8 cellular contexts compared by ENCODE assay signal in the genomic region with DNA sequence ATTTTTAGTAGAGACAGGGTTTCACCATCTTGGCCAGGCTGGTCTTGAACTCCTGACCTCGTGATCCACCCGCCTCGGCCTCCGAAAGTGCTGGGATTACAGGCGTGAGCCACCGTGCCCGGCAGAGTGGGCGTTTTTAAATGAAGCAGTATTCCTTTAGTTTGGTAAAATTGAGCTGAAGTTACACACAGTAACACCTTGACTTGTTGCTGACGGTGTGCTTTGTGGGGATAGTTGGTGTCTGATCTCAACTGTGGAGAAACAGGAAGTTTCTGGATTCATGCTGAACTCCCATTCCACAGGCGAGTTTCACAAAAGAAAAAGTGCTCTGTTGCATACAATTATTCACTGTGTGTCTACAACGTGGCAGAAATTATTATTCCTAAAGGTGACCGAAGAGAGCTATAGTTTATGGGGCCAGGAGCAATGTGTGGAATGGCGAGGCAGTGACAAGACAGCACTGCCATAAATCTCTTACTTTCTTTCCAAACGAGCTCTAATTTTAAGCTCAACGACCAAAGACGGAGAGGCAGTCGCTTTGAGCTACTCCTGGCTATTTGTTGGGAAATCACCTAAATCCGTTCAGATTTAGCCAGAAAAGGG. TPM values are rescaled to one million over a fixed set of nuclear protein-coding genes. Genes with fewer than 3 reads are reported as not detected.
DNase-seq lines count a peak whose midpoint lies in the region; TF ChIP-seq lines count a peak whose summit lies in the region.

No MANE protein-coding gene starts in this region.

- H3K4me2 ChIP-seq in osteoblast (ENCODE audit: insufficient read depth, low read length): peak overlapping the region; percentile 98

- no peaks in the 10 kb centered on the region for H3K79me2 ChIP-seq in osteoblast (ENCODE audit: insufficient read depth, low read length)

- DNase-seq in GM06990 (ENCODE audit: extremely low read depth, insufficient read length) (no peak), osteoblast (ENCODE audit: insufficient read length, low spot score, missing footprints) (no peak), pons (ENCODE audit: low spot score) (no peak), NCI-H2107 (lab: John Stamatoyannopoulos, UW) (no peak), NCI-H1436 treated with DMSO at 0.1 percent for 48 hours (lab: John Stamatoyannopoulos, UW) (no peak)
- no peak for DNase-seq in effector memory CD4-positive, alpha-beta T cell
- no peak for DNase-seq in central memory CD4-positive, alpha-beta T cell

- H3K9ac ChIP-seq in HUES64 (ENCODE audit: low read depth, low read length): peak overlapping the region; percentile 64; the same call in 1 of the 2 replicates

- no peaks in the 10 kb centered on the region; the same call in 1 of the 2 replicates for H3K36me3 ChIP-seq in GM06990 (ENCODE audit: control insufficient read depth, insufficient read depth, low read length)
- H3K36me3 ChIP-seq in HUES64 (ENCODE audit: insufficient read depth, low read length): peaks cover 5% of the 10 kb centered on the region; the same call in 1 of the 2 replicates
- peaks cover 2% of the 10 kb centered on the region for H3K36me3 ChIP-seq in effector memory CD4-positive, alpha-beta T cell (ENCODE audit: control insufficient read depth, insufficient read depth, low read length)
- H3K36me3 ChIP-seq in osteoblast (ENCODE audit: insufficient read depth, low read length): no peaks in the 10 kb centered on the region

- TF ChIP-seq CTCF in GM06990 (IDR thresholded peaks at IDR 0.05; ENCODE audit: insufficient read depth, low read length, poor library complexity, severe bottlenecking) (no peak), osteoblast (IDR thresholded peaks at IDR 0.05; ENCODE audit: extremely low read depth, low read depth, low read length) (no peak)

- no peaks in the 10 kb centered on the region for H3K27me3 ChIP-seq in GM06990 (replicated peaks; ENCODE audit: control insufficient read depth, insufficient read depth, low read length)
- no peaks in the 10 kb centered on the region for H3K27me3 ChIP-seq in HUES64 (ENCODE audit: insufficient read depth, low read length)
- no peaks in the 10 kb centered on the region for H3K27me3 ChIP-seq in effector memory CD4-positive, alpha-beta T cell (replicated peaks; ENCODE audit: control insufficient read depth, insufficient read depth, low read length, poor library complexity, severe bottlenecking)
- H3K27me3 ChIP-seq in osteoblast (ENCODE audit: insufficient read depth, low read length): no peaks in the 10 kb centered on the region

- peak overlapping the region; percentile 80 for H3K27ac ChIP-seq in HUES64 (ENCODE audit: low read depth, low read length)
- H3K27ac ChIP-seq in effector memory CD4-positive, alpha-beta T cell (ENCODE audit: insufficient read depth, low read length, poor library complexity, severe bottlenecking): no peak overlapping the region
- peak overlapping the region; percentile 72 for H3K27ac ChIP-seq in osteoblast (ENCODE audit: low read depth, low read length)

- H3K4me1 ChIP-seq in HUES64 (ENCODE audit: insufficient read depth, low read length) (peaks cover 22% of the 10 kb centered on the region), osteoblast (ENCODE audit: insufficient read depth, low read length) (peaks cover 10% of the 10 kb centered on the region)
- H3K4me1 ChIP-seq in effector memory CD4-positive, alpha-beta T cell (ENCODE audit: control insufficient read depth, insufficient read depth, low read length, poor library complexity, severe bottlenecking): peaks cover 4% of the 10 kb centered on the region

- H2AFZ ChIP-seq in osteoblast (ENCODE audit: low read length): peak overlapping the region; percentile 91

- no peaks in the 10 kb centered on the region for H3K9me3 ChIP-seq in HUES64 (ENCODE audit: insufficient read depth, low read depth, low read length)
- no peaks in the 10 kb centered on the region for H3K9me3 ChIP-seq in effector memory CD4-positive, alpha-beta T cell (ENCODE audit: control insufficient read depth, low read length)
- H3K9me3 ChIP-seq in osteoblast (ENCODE audit: low read depth, low read length): no peaks in the 10 kb centered on the region

- H3K4me3 ChIP-seq in GM06990 (replicated peaks; ENCODE audit: low read depth, low read length) (peak overlapping the region; percentile 60), HUES64 (ENCODE audit: low read length) (peak overlapping the region; percentile 68), osteoblast (ENCODE audit: insufficient read depth, low read length) (peak overlapping the region; percentile 73)
- H3K4me3 ChIP-seq in effector memory CD4-positive, alpha-beta T cell (ENCODE audit: insufficient read depth, low read depth, low read length, poor library complexity, severe bottlenecking): peak overlapping the region; percentile 51

- H4K20me1 ChIP-seq in osteoblast (ENCODE audit: insufficient read depth, low read length): no peaks in the 10 kb centered on the region

- 65% methylated on average over 18 of the region's 18 CpGs for WGBS in HUES64

RNA-seq across cellular contexts. Expression of a gene that starts 0.5 kb away (rescaled TPM):
- polyA plus RNA-seq in HUES64 (2013, experiment 1 of 2): 7.0 TPM
- polyA plus RNA-seq in HUES64 (2013, experiment 2 of 2): 11.0 TPM
- 3.8 and 4.0 TPM in 2 replicates for total RNA-seq in osteoblast
